In genomic region chr5:150419630-150420270, GRCh38 we compare ENCODE assay signal across 17 cellular contexts. TPM values are rescaled to one million over a fixed set of nuclear protein-coding genes. Genes with fewer than 3 reads are reported as not detected.
DNase-seq lines count a peak whose midpoint lies in the region; ATAC-seq and TF ChIP-seq lines count a peak whose summit lies in the region.
"Had no signal": no experiment of that assay in that cellular context is flagged by ENCODE, and none has a peak within 500 bp of the region (broad histone marks: within the 10 kb centered on the region; RNA-seq: fewer than 3 reads in every experiment).

No MANE protein-coding gene starts in this region.

- TF ChIP-seq POLR2A in Raji (IDR thresholded peaks at IDR 0.05; ENCODE audit: insufficient read depth, low read depth, low read length): peak; percentile 43; the same call in 1 of the 2 replicates

- H3K27me3 Mint-ChIP-seq in nephron progenitor cell (ENCODE audit: low read depth, poor library complexity) (peaks cover 5% of the 10 kb centered on the region), HFFc6 (ENCODE audit: insufficient read depth) (peaks cover 8% of the 10 kb centered on the region)
- no peaks in the 10 kb centered on the region for H3K27me3 Mint-ChIP-seq in natural killer cell treated with Interleukin-12 subunit alpha and Interleukin-12 subunit beta and Interleukin-15 and Interleukin-18, amount 100 ng/mL, for 72 hours

- TF ChIP-seq CTCF in nephron progenitor cell (IDR thresholded peaks at IDR 0.05) (no peak), HFFc6 (IDR thresholded peaks at IDR 0.05) (no peak)

- H3K27ac Mint-ChIP-seq in nephron progenitor cell (peak overlapping the region; percentile 13), HFFc6 (no peak overlapping the region)
- peak overlapping the region in 1 of 2 donors; percentile 68 for H3K27ac Mint-ChIP-seq in natural killer cell treated with Interleukin-12 subunit alpha and Interleukin-12 subunit beta and Interleukin-15 and Interleukin-18, amount 100 ng/mL, for 72 hours
- H3K27ac Mint-ChIP-seq: activated T-helper 2 cell treated with anti-CD3 and anti-CD28 coated beads, Interferon-gamma antibody, Interleukin-2, Interleukin-4, amounts not matched to agents 10 μg/mL and 5 μg/mL and 100 μg/mL, durations not matched to agents 14 hours and 24 hours and 36 hours had no signal

- DNase-seq in nephron progenitor cell (no peak), hippocampal formation (lab: John Stamatoyannopoulos, UW) (no peak), HFFc6 (no peak)
- no peak for DNase-seq in natural killer cell treated with Interleukin-12 subunit alpha and Interleukin-12 subunit beta and Interleukin-15 and Interleukin-18, amount 100 ng/mL, for 72 hours (ENCODE audit: low spot score)
- DNase-seq: COR-L47; cortex of kidney; HCEC 1CT; left ventricle myocardium inferior; NCI-H1417; PC-9; stimulated activated CD4-positive, alpha-beta T cell treated with anti-CD3 and anti-CD28 coated beads, Interleukin-4, amount 100 ng/mL, for 24 hours had no signal

- H3K36me3 Mint-ChIP-seq in nephron progenitor cell (ENCODE audit: low read depth) (no peaks in the 10 kb centered on the region), HFFc6 (ENCODE audit: low read depth) (no peaks in the 10 kb centered on the region)
- H3K36me3 Mint-ChIP-seq in natural killer cell treated with Interleukin-12 subunit alpha and Interleukin-12 subunit beta and Interleukin-15 and Interleukin-18, amount 100 ng/mL, for 72 hours: no peaks in the 10 kb centered on the region

- H3K4me1 Mint-ChIP-seq in nephron progenitor cell: peaks cover 15% of the 10 kb centered on the region
- peaks cover 3 to 12% of the 10 kb centered on the region in 2 donors for H3K4me1 Mint-ChIP-seq in natural killer cell treated with Interleukin-12 subunit alpha and Interleukin-12 subunit beta and Interleukin-15 and Interleukin-18, amount 100 ng/mL, for 72 hours (ENCODE audit: low read depth in 2 of 2)
- no peaks in the 10 kb centered on the region for H3K4me1 Mint-ChIP-seq in HFFc6 (ENCODE audit: low read depth)

- peaks cover 3% of the 10 kb centered on the region for H3K9me3 Mint-ChIP-seq in nephron progenitor cell
- H3K9me3 Mint-ChIP-seq in natural killer cell treated with Interleukin-12 subunit alpha and Interleukin-12 subunit beta and Interleukin-15 and Interleukin-18, amount 100 ng/mL, for 72 hours: no peaks in the 10 kb centered on the region
- no peaks in the 10 kb centered on the region for H3K9me3 Mint-ChIP-seq in HFFc6
- H3K9me3 Mint-ChIP-seq: activated T-helper 2 cell treated with anti-CD3 and anti-CD28 coated beads, Interferon-gamma antibody, Interleukin-2, Interleukin-4, amounts not matched to agents 10 μg/mL and 5 μg/mL and 100 μg/mL, durations not matched to agents 14 hours and 24 hours and 36 hours had no signal

- H3K4me3 Mint-ChIP-seq in nephron progenitor cell: no peak overlapping the region
- no peak overlapping the region for H3K4me3 Mint-ChIP-seq in natural killer cell treated with Interleukin-12 subunit alpha and Interleukin-12 subunit beta and Interleukin-15 and Interleukin-18, amount 100 ng/mL, for 72 hours
- no peak overlapping the region for H3K4me3 Mint-ChIP-seq in HFFc6

- ATAC-seq in GM18870 (IDR thresholded peaks at IDR 0.05; ENCODE audit: unreplicated experiment): peak; percentile 74
- peak; percentile 85 for ATAC-seq in HG02759 (IDR thresholded peaks at IDR 0.05; ENCODE audit: unreplicated experiment)
- no peak for ATAC-seq in natural killer cell treated with Interleukin-12 subunit alpha and Interleukin-12 subunit beta and Interleukin-15 and Interleukin-18, amount 100 ng/mL, for 72 hours
- no peak for ATAC-seq in HG02840 (IDR thresholded peaks at IDR 0.05; ENCODE audit: low FRiP score, unreplicated experiment)
- ATAC-seq: gastroesophageal sphincter had no signal

RNA-seq across cellular contexts. Expression of gene CD74, which starts 7.0 kb away (rescaled TPM):
- 100 to 1,000 TPM; 767 to 771 TPM for total RNA-seq in natural killer cell treated with Interleukin-12 subunit alpha and Interleukin-12 subunit beta and Interleukin-15 and Interleukin-18, amount 100 ng/mL, for 72 hours
- under 1 TPM in 1 of 6 experiments, not detected in 5; 0.37 TPM for total RNA-seq in HFFc6 (2021; fragmentation: NEBNext Ultra II Directional; extraction: Animal tissue kit (Norgen Biotek cat#: 25700))

RNA-seq across cellular contexts. Expression of gene RPS14, which starts 29.8 kb away (rescaled TPM):
- total RNA-seq in natural killer cell treated with Interleukin-12 subunit alpha and Interleukin-12 subunit beta and Interleukin-15 and Interleukin-18, amount 100 ng/mL, for 72 hours: 1,000 to 10,000 TPM; 1,429 to 1,580 TPM
- total RNA-seq in HFFc6 (2021; fragmentation: NEBNext Ultra II Directional; extraction: Animal tissue kit (Norgen Biotek cat#: 25700)): 1,000 to 10,000 TPM; 1,658 to 2,163 (median 1,911) TPM

Comparison
In these comparisons a context has a peak if more than half of its experiments do, and no peak if none do; other contexts are left out.
1. ATAC-seq: peak in GM18870 (single experiment) and HG02759 (single experiment); none in natural killer cell treated with Interleukin-12 subunit alpha and Interleukin-12 subunit beta and Interleukin-15 and Interleukin-18, amount 100 ng/mL, for 72 hours (0 of 2) and HG02840 (single experiment).
2. RNA of gene CD74, which starts 7.0 kb away (total RNA-seq): 767 to 771 TPM in natural killer cell treated with Interleukin-12 subunit alpha and Interleukin-12 subunit beta and Interleukin-15 and Interleukin-18, amount 100 ng/mL, for 72 hours; 0.37 TPM in HFFc6; every median in the first group is over 100 times any median in the second.